Comparison of ENCODE assay signal across 12 cellular contexts in the genomic region with DNA sequence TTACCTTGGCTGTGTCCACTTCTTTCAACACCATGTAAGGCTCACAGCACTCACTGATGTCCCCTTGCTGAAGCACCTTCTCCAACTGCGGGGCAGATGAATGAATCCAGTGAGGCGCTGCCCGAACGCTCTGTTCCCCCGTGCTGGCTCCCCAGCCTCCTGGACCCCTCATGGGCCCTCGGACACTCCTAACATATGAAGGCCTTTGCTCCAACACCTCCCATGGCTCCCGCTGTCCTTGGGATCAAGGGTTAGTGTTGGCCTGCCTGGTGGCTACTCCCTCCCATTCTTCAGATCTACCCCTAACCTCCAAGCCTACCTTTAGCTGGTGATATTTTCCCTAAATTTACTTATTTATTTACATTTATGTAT. TPM values are rescaled to one million over a fixed set of nuclear protein-coding genes. Genes with fewer than 3 reads are reported as not detected.
DNase-seq lines count a peak whose midpoint lies in the region; ATAC-seq, FAIRE-seq and TF ChIP-seq lines count a peak whose summit lies in the region.
"Had no signal": no experiment of that assay in that cellular context is flagged by ENCODE, and none has a peak within 500 bp of the region (broad histone marks: within the 10 kb centered on the region; RNA-seq: fewer than 3 reads in every experiment).

No MANE protein-coding gene starts in this region.

- DNase-seq in T-helper 2 cell treated with Interferon-gamma antibody and Interleukin-4, amounts not matched to agents 5 μg/mL and 100 μg/mL, for 36 hours (ENCODE audit: low spot score) = no peak
- no peak for DNase-seq in T-helper 2 cell
- DNase-seq in GM12878 (ENCODE audit: low read depth, low spot score) = no peak
- no peak for DNase-seq in right lobe of liver
- DNase-seq in DMS53 (lab: John Stamatoyannopoulos, UW) = no peak
- DNase-seq in prostate gland (ENCODE audit: low spot score) = no peak

- POLR2A ChIA-PET in GM12878 (lab: Charles Lee) = interaction anchor here (0.7 kb wide), 1 partner anchor 512 kb away, joined by 4 read pairs; no protein-coding TSS in a partner anchor

- H3K9me3 Mint-ChIP-seq in T-helper 2 cell treated with Interferon-gamma antibody and Interleukin-4, amounts not matched to agents 5 μg/mL and 100 μg/mL, for 36 hours = peaks cover 4% of the 10 kb centered on the region

- H3K36me3 ChIP-seq in GM12878 (ENCODE audit: control insufficient read depth in 2 of 2, insufficient read depth in 2 of 2, low read length in 1 of 2) (no peaks in the 10 kb centered on the region; a peak in 2 of 4 replicates), right lobe of liver (peaks cover 0 to 16% (median 4%) of the 10 kb centered on the region in 4 donors), subcutaneous abdominal adipose tissue (ENCODE audit: control insufficient read depth in 5 of 5, insufficient read depth in 5 of 5, low read length in 5 of 5) (peaks cover 0 to 67% (median 57%) of the 10 kb centered on the region in 5 donors), prostate gland (no peaks in the 10 kb centered on the region)

- H3K27ac Mint-ChIP-seq in T-helper 2 cell treated with Interferon-gamma antibody and Interleukin-4, amounts not matched to agents 5 μg/mL and 100 μg/mL, for 36 hours = no peak overlapping the region

- TF ChIP-seq RAD21 in GM12878 (IDR thresholded peaks at IDR 0.05; ENCODE audit: insufficient read depth, low read depth, low read length) = no peak

- WGBS in GM12878 (ENCODE audit: insufficient coverage, insufficient replicate concordance, low lambda C conversion rate, missing lambda C conversion rate) = 84% methylated on average over 7 of the region's 7 CpGs
- 15% methylated on average over 7 of the region's 7 CpGs for WGBS in right lobe of liver (ENCODE audit: insufficient coverage, low coverage, low lambda C conversion rate, missing lambda C conversion rate)
- 92% methylated on average over 7 of the region's 7 CpGs for WGBS in prostate gland

- SMC1A ChIA-PET in GM12878 (lab: Charles Lee; ENCODE audit: uncharacterized antibody, unreplicated experiment) = no interaction called here

- CTCF ChIA-PET in GM12878 (lab: Yijun Ruan, JAX) = interaction anchor here (0.5 to 2.8 kb wide), 9 partner anchors 10 to 239 kb away, joined by 3 to 14 read pairs (median 3); no protein-coding TSS in a partner anchor

- ATAC-seq in GM12878 = no peak; the same call in 2 of the 3 replicates
- peak in 1 of 4 donors; percentile 0 for ATAC-seq in right lobe of liver
- no peak for ATAC-seq in GM21529 (IDR thresholded peaks at IDR 0.05; ENCODE audit: unreplicated experiment)

- H3K27ac ChIP-seq in GM12878 (ENCODE audit: control insufficient read depth, insufficient read depth) (no peak overlapping the region), right lobe of liver (peak overlapping the region in 2 of 3 donors; percentile 41 to 54), subcutaneous abdominal adipose tissue (ENCODE audit: low read depth, low read length) (peak overlapping the region; percentile 54), prostate gland (peak overlapping the region in 1 of 2 donors; percentile 13)
- H3K27ac ChIP-seq: epithelial cell of prostate had no signal

- peaks cover 2% of the 10 kb centered on the region for H3K27me3 Mint-ChIP-seq in T-helper 2 cell treated with Interferon-gamma antibody and Interleukin-4, amounts not matched to agents 5 μg/mL and 100 μg/mL, for 36 hours (ENCODE audit: low read depth)

- intact Hi-C loops in GM12878 (cut with micrococcal nuclease; ENCODE audit: unreplicated experiment) (no loop called here), right lobe of liver (cut with DNase I) (no loop called here), prostate gland (cut with DNase I) (no loop called here)

- peaks cover 3% of the 10 kb centered on the region for H3K4me1 Mint-ChIP-seq in T-helper 2 cell treated with Interferon-gamma antibody and Interleukin-4, amounts not matched to agents 5 μg/mL and 100 μg/mL, for 36 hours (ENCODE audit: low read depth)

- TF ChIP-seq CTCF in GM12878 (IDR thresholded peaks at IDR 0.05 in 2 of 3, conservative IDR thresholded peaks at IDR 0.05 in 1 of 3; ENCODE audit: control insufficient read depth in 2 of 3, extremely low read depth in 1 of 3, insufficient read depth in 1 of 3, low read depth in 3 of 3, low read length in 3 of 3) (no peak), right lobe of liver (IDR thresholded peaks at IDR 0.05) (no peak), prostate gland (IDR thresholded peaks at IDR 0.05) (no peak)

- H3K36me3 Mint-ChIP-seq in T-helper 2 cell treated with Interferon-gamma antibody and Interleukin-4, amounts not matched to agents 5 μg/mL and 100 μg/mL, for 36 hours (ENCODE audit: low read depth) = no peaks in the 10 kb centered on the region

- no peak overlapping the region for H2AFZ ChIP-seq in GM12878 (ENCODE audit: control insufficient read depth, low read depth, low read length)

- H3K79me2 ChIP-seq in GM12878 (ENCODE audit: control insufficient read depth, insufficient read depth, low read length) = no peaks in the 10 kb centered on the region

- FAIRE-seq in GM12878 (lab: Jason Lieb, UNC) = no peak
- FAIRE-seq: TTC549 had no signal

- BruUV-seq in GM12878 (replicated peaks; lab: Mats Ljungman, UMichigan) = no TSS peak

- H3K4me3 ChIP-seq in GM12878 (no peak overlapping the region), right lobe of liver (no peak overlapping the region), subcutaneous abdominal adipose tissue (ENCODE audit: low read depth in 1 of 5, low read length in 5 of 5) (peak overlapping the region in 2 of 5 donors; percentile 24 to 26), prostate gland (no peak overlapping the region)
- H3K4me3 ChIP-seq: body of pancreas had no signal

- H3K27me3 ChIP-seq in GM12878 (replicated peaks in 1 of 2; ENCODE audit: control insufficient read depth in 2 of 2, insufficient read depth in 2 of 2, low read length in 1 of 2) (no peaks in the 10 kb centered on the region), right lobe of liver (no peaks in the 10 kb centered on the region), subcutaneous abdominal adipose tissue (ENCODE audit: control insufficient read depth in 5 of 5, insufficient read depth in 4 of 5, low read length in 5 of 5) (no peaks in the 10 kb centered on the region), prostate gland (replicated peaks; ENCODE audit: insufficient read depth) (no peaks in the 10 kb centered on the region)
- H3K27me3 ChIP-seq: body of pancreas had no signal

- TF ChIP-seq EP300 in GM12878 (IDR thresholded peaks at IDR 0.05; ENCODE audit: borderline replicate concordance in 1 of 2, control insufficient read depth in 1 of 2, low read depth in 2 of 2, low read length in 2 of 2) = no peak

- H3K9ac ChIP-seq in GM12878 (ENCODE audit: control insufficient read depth, insufficient read depth, low read length) (no peak overlapping the region), subcutaneous abdominal adipose tissue (ENCODE audit: low read length in 5 of 5) (peak overlapping the region in 1 of 5 donors; percentile 30)

- TF ChIP-seq POLR2A in GM12878 (IDR thresholded peaks at IDR 0.05; ENCODE audit: low read depth, low read length) (no peak), right lobe of liver (IDR thresholded peaks at IDR 0.05) (no peak), prostate gland (IDR thresholded peaks at IDR 0.05) (no peak)

- H3K9me3 ChIP-seq in GM12878 (replicated peaks; ENCODE audit: control insufficient read depth, insufficient read depth, low read length) = no peaks in the 10 kb centered on the region
- H3K9me3 ChIP-seq in right lobe of liver = no peaks in the 10 kb centered on the region
- H3K9me3 ChIP-seq in subcutaneous abdominal adipose tissue (ENCODE audit: control insufficient read depth in 5 of 5, low read length in 5 of 5) = peaks cover 0 to 6% (median 2%) of the 10 kb centered on the region in 5 donors
- H3K9me3 ChIP-seq in prostate gland = no peaks in the 10 kb centered on the region
- H3K9me3 ChIP-seq: body of pancreas had no signal

- in situ Hi-C loops in GM12878 (cut with MboI) = no loop called here

- RAD21 ChIA-PET in GM12878 (lab: Charles Lee; ENCODE audit: unreplicated experiment) = interaction anchor here (0.7 to 1.5 kb wide), 4 partner anchors 17 to 239 kb away, joined by 3 to 5 read pairs (median 3); partner anchors contain the start of gene ODAD3

- peak overlapping the region; percentile 55; the same call in 1 of the 2 replicates for H3K4me2 ChIP-seq in GM12878 (ENCODE audit: control insufficient read depth, insufficient read depth)

- no peaks in the 10 kb centered on the region for H3K4me1 ChIP-seq in GM12878 (ENCODE audit: control insufficient read depth, insufficient read depth, low read length)
- H3K4me1 ChIP-seq in right lobe of liver = peaks cover 0 to 10% (median 2%) of the 10 kb centered on the region in 4 donors
- H3K4me1 ChIP-seq in subcutaneous abdominal adipose tissue (ENCODE audit: control insufficient read depth in 5 of 5, insufficient read depth in 5 of 5, low read length in 5 of 5) = peaks cover 6 to 63% (median 44%) of the 10 kb centered on the region in 5 donors
- no peaks in the 10 kb centered on the region for H3K4me1 ChIP-seq in prostate gland (replicated peaks)

- H4K20me1 ChIP-seq in GM12878 (ENCODE audit: control insufficient read depth, insufficient read depth) = no peaks in the 10 kb centered on the region

- peak overlapping the region; percentile 10 for H3K4me3 Mint-ChIP-seq in T-helper 2 cell treated with Interferon-gamma antibody and Interleukin-4, amounts not matched to agents 5 μg/mL and 100 μg/mL, for 36 hours

RNA-seq across cellular contexts. Expression of gene ANGPTL8, which starts 4.4 kb away (rescaled TPM):
- total RNA-seq in GM12878 (2013; cell fraction: nucleolus; rRNA removed) = not detected in 2 replicates
- total RNA-seq in GM12878 (2014; rRNA removed) = not detected in 2 replicates
- not detected in 2 replicates for total RNA-seq in GM12878 (2014; rRNA removed; fragmentation: Illumina TruSeq; extraction: Trizol)
- total RNA-seq in GM12878 (2021) = not detected in 2 replicates
- polyA plus RNA-seq in GM12878 (2011; ENCODE audit: low read depth) = not detected
- not detected in 2 replicates for polyA plus RNA-seq in GM12878 (2011; rRNA removed)
- polyA plus RNA-seq in GM12878 (2011; cell fraction: cytosol; rRNA removed) = not detected in 2 replicates
- not detected in 2 replicates for polyA plus RNA-seq in GM12878 (2011; cell fraction: nucleus; rRNA removed)
- not detected in 2 replicates for polyA plus RNA-seq in GM12878 (2012)
- polyA plus RNA-seq in GM12878 (2014; fragmentation: Illumina TruSeq; extraction: Trizol) = not detected in 2 replicates
- polyA plus RNA-seq in GM12878 (2014; fragmentation: Nextera tagmentation; extraction: Ambion mirVana) = not detected
- not detected in 2 replicates for polyA plus RNA-seq in GM12878 (2014; rRNA removed)
- not detected for polyA plus RNA-seq in GM12878 (2016; fragmentation: Nextera tagmentation; extraction: Ambion mirVana)
- polyA minus RNA-seq in GM12878 (2011; rRNA and poly(A)+ RNA removed) = not detected in 2 replicates
- not detected in 2 replicates for polyA minus RNA-seq in GM12878 (2011; cell fraction: cytosol; rRNA and poly(A)+ RNA removed)
- not detected in 2 replicates for polyA minus RNA-seq in GM12878 (2011; cell fraction: nucleus; rRNA and poly(A)+ RNA removed)
- total RNA-seq in right lobe of liver = 100 to 1,000 TPM in 4 of 6 experiments, 10 to 100 TPM in 2; 56.7 to 287 (median 140) TPM
- not detected for total RNA-seq in prostate gland
- total RNA-seq: body of pancreas had no signal

RNA-seq across cellular contexts. Expression of gene DOCK6, which starts 18.5 kb away (rescaled TPM):
- total RNA-seq in GM12878 (2013; cell fraction: nucleolus; rRNA removed) = 83.2 and 86.5 TPM in 2 replicates
- total RNA-seq in GM12878 (2014; rRNA removed) (5.0 TPM in 2 replicates), GM12878 (2014; rRNA removed; fragmentation: Illumina TruSeq; extraction: Trizol) (2.9 and 3.1 TPM in 2 replicates), GM12878 (2021) (23.2 and 24.8 TPM in 2 replicates), right lobe of liver (10 to 100 TPM; 19.9 to 45.9 (median 30.4) TPM), prostate gland (10 to 100 TPM; 21.6 to 38.7 TPM)
- polyA plus RNA-seq in GM12878 (2011; ENCODE audit: low read depth) = 13.6 TPM
- polyA plus RNA-seq in GM12878 (2011; rRNA removed) (3.0 and 5.8 TPM in 2 replicates), GM12878 (2014; fragmentation: Illumina TruSeq; extraction: Trizol) (0.84 and 2.8 TPM in 2 replicates), GM12878 (2014; fragmentation: Nextera tagmentation; extraction: Ambion mirVana) (1 to 10 TPM in 1 of 2 experiments, under 1 TPM in 1; 0.76 to 1.8 TPM), GM12878 (2014; rRNA removed) (9.4 and 10.4 TPM in 2 replicates), GM12878 (2016; fragmentation: Nextera tagmentation; extraction: Ambion mirVana) (1 to 10 TPM; 4.5 to 5.4 TPM)
- 7.0 and 7.5 TPM in 2 replicates for polyA plus RNA-seq in GM12878 (2011; cell fraction: cytosol; rRNA removed)
- 46.5 and 55.2 TPM in 2 replicates for polyA plus RNA-seq in GM12878 (2011; cell fraction: nucleus; rRNA removed)
- 14.6 and 17.2 TPM in 2 replicates for polyA plus RNA-seq in GM12878 (2012)
- 6.1 and 11.0 TPM in 2 replicates for polyA minus RNA-seq in GM12878 (2011; rRNA and poly(A)+ RNA removed)
- polyA minus RNA-seq in GM12878 (2011; cell fraction: cytosol; rRNA and poly(A)+ RNA removed) = 6.9 and 9.2 TPM in 2 replicates
- 9.7 and 12.2 TPM in 2 replicates for polyA minus RNA-seq in GM12878 (2011; cell fraction: nucleus; rRNA and poly(A)+ RNA removed)

RNA-seq across cellular contexts. Expression of gene KANK2, which starts 46.4 kb away (rescaled TPM):
- 23.9 and 26.1 TPM in 2 replicates for total RNA-seq in GM12878 (2013; cell fraction: nucleolus; rRNA removed)
- 25.9 and 28.2 TPM in 2 replicates for total RNA-seq in GM12878 (2014; rRNA removed)
- total RNA-seq in GM12878 (2014; rRNA removed; fragmentation: Illumina TruSeq; extraction: Trizol) = 17.4 and 18.9 TPM in 2 replicates
- 31.9 and 32.9 TPM in 2 replicates for total RNA-seq in GM12878 (2021)
- polyA plus RNA-seq in GM12878 (2011; ENCODE audit: low read depth) = 10.1 TPM
- 5.4 and 10.8 TPM in 2 replicates for polyA plus RNA-seq in GM12878 (2011; rRNA removed)
- polyA plus RNA-seq in GM12878 (2011; cell fraction: cytosol; rRNA removed) = 15.1 and 19.4 TPM in 2 replicates
- 7.4 and 12.1 TPM in 2 replicates for polyA plus RNA-seq in GM12878 (2011; cell fraction: nucleus; rRNA removed)
- 13.4 and 16.1 TPM in 2 replicates for polyA plus RNA-seq in GM12878 (2012)
- 21.9 and 33.0 TPM in 2 replicates for polyA plus RNA-seq in GM12878 (2014; fragmentation: Illumina TruSeq; extraction: Trizol)
- 1 to 10 TPM; 4.9 to 7.3 TPM for polyA plus RNA-seq in GM12878 (2014; fragmentation: Nextera tagmentation; extraction: Ambion mirVana)
- 19.4 and 23.3 TPM in 2 replicates for polyA plus RNA-seq in GM12878 (2014; rRNA removed)
- polyA plus RNA-seq in GM12878 (2016; fragmentation: Nextera tagmentation; extraction: Ambion mirVana) = 10 to 100 TPM; 17.1 to 23.2 TPM
- polyA minus RNA-seq in GM12878 (2011; rRNA and poly(A)+ RNA removed) = 10.5 and 23.3 TPM in 2 replicates
- polyA minus RNA-seq in GM12878 (2011; cell fraction: cytosol; rRNA and poly(A)+ RNA removed) = 9.1 and 13.2 TPM in 2 replicates
- polyA minus RNA-seq in GM12878 (2011; cell fraction: nucleus; rRNA and poly(A)+ RNA removed) = 2.2 and 6.3 TPM in 2 replicates
- total RNA-seq in right lobe of liver = 10 to 100 TPM; 36.3 to 65.4 (median 50.4) TPM
- total RNA-seq in prostate gland = 100 to 1,000 TPM; 150 to 370 TPM

RNA-seq across cellular contexts. Expression of gene TSPAN16, which starts 52.2 kb away (rescaled TPM):
- total RNA-seq in GM12878 (2013; cell fraction: nucleolus; rRNA removed) = not detected in 2 replicates
- not detected in 2 replicates for total RNA-seq in GM12878 (2014; rRNA removed)
- not detected in 2 replicates for total RNA-seq in GM12878 (2014; rRNA removed; fragmentation: Illumina TruSeq; extraction: Trizol)
- not detected in 2 replicates for total RNA-seq in GM12878 (2021)
- polyA plus RNA-seq in GM12878 (2011; ENCODE audit: low read depth) = not detected
- not detected in 2 replicates for polyA plus RNA-seq in GM12878 (2011; rRNA removed)
- not detected in 2 replicates for polyA plus RNA-seq in GM12878 (2011; cell fraction: cytosol; rRNA removed)
- not detected in 2 replicates for polyA plus RNA-seq in GM12878 (2011; cell fraction: nucleus; rRNA removed)
- not detected in 2 replicates for polyA plus RNA-seq in GM12878 (2012)
- not detected in 2 replicates for polyA plus RNA-seq in GM12878 (2014; fragmentation: Illumina TruSeq; extraction: Trizol)
- not detected for polyA plus RNA-seq in GM12878 (2014; fragmentation: Nextera tagmentation; extraction: Ambion mirVana)
- not detected in 2 replicates for polyA plus RNA-seq in GM12878 (2014; rRNA removed)
- not detected for polyA plus RNA-seq in GM12878 (2016; fragmentation: Nextera tagmentation; extraction: Ambion mirVana)
- not detected in 2 replicates for polyA minus RNA-seq in GM12878 (2011; rRNA and poly(A)+ RNA removed)
- polyA minus RNA-seq in GM12878 (2011; cell fraction: cytosol; rRNA and poly(A)+ RNA removed) = not detected in 2 replicates
- polyA minus RNA-seq in GM12878 (2011; cell fraction: nucleus; rRNA and poly(A)+ RNA removed) = not detected in 2 replicates
- not detected for total RNA-seq in right lobe of liver
- 1 to 10 TPM in 1 of 2 donors, not detected in 1; 4.2 TPM for total RNA-seq in prostate gland
- total RNA-seq: body of pancreas, omental fat pad had no signal

Comparison
In these comparisons a context has a peak if more than half of its experiments do, and no peak if none do; other contexts are left out.
1. RNA of gene ANGPTL8, which starts 4.4 kb away (total RNA-seq): 56.7 to 287 TPM in right lobe of liver; not detected in GM12878 and not detected in prostate gland; every median in the first group is over 10 times any median in the second.